Comparison of ENCODE assay signal across 21 cellular contexts in genomic region chr9:128862401-128862851, GRCh38. TPM values are rescaled to one million over a fixed set of nuclear protein-coding genes. Genes with fewer than 3 reads are reported as not detected.
A peak's percentile ranks its signal among the peaks of the same experiment; 100 is the strongest.
DNase-seq lines count a peak whose midpoint lies in the region; ATAC-seq and TF ChIP-seq lines count a peak whose summit lies in the region.
"Had no signal": no experiment of that assay in that cellular context is flagged by ENCODE, and none has a peak within 500 bp of the region (broad histone marks: within the 10 kb centered on the region; RNA-seq: fewer than 3 reads in every experiment).

No MANE protein-coding gene starts in this region.

- TF ChIP-seq CTCF in WTC11 (IDR thresholded peaks at IDR 0.05) (no peak), dorsolateral prefrontal cortex (IDR thresholded peaks at IDR 0.05 in 54 of 56, conservative IDR thresholded peaks at IDR 0.05 in 2 of 56; ENCODE audit: low read depth in 1 of 56, partially characterized antibody in 56 of 56) (no peak), mucosa of descending colon (IDR thresholded peaks at IDR 0.05) (no peak), thyroid gland (IDR thresholded peaks at IDR 0.05) (no peak), mesothelial cell of epicardium (IDR thresholded peaks at IDR 0.05; ENCODE audit: unreplicated experiment) (no peak)

- intact Hi-C loops in dorsolateral prefrontal cortex (cut with DNase I) (loop anchor here (1.0 to 5.0 kb wide), 2 partner anchors 62 to 65 kb away; no protein-coding TSS in a partner anchor), mucosa of descending colon (cut with DNase I, micrococcal nuclease) (loop anchor here (5.0 kb wide), 1 partner anchor 65 kb away; no protein-coding TSS in a partner anchor), thyroid gland (cut with DNase I) (no loop called here)

- H3K4me3 ChIP-seq in dorsolateral prefrontal cortex (no peak overlapping the region), mucosa of descending colon (no peak overlapping the region), thyroid gland (replicated peaks in 1 of 3) (no peak overlapping the region)
- H3K4me3 ChIP-seq: sigmoid colon had no signal

- H3K27me3 Mint-ChIP-seq in WTC11 (ENCODE audit: low read depth) = no peaks in the 10 kb centered on the region
- H3K27me3 Mint-ChIP-seq in mesothelial cell of epicardium (ENCODE audit: low read depth) = no peaks in the 10 kb centered on the region
- H3K27me3 Mint-ChIP-seq: activated B cell treated with CpG ODN at 0.5 μM for 24 hours; stimulated activated naive CD8-positive, alpha-beta T cell treated with anti-CD3 and anti-CD28 coated beads, Interleukin-15, amount 100 ng/mL, for 72 hours had no signal

- H3K36me3 Mint-ChIP-seq in WTC11 (no peaks in the 10 kb centered on the region), mesothelial cell of epicardium (no peaks in the 10 kb centered on the region)
- H3K36me3 Mint-ChIP-seq: immature natural killer cell had no signal

- H3K27me3 ChIP-seq in dorsolateral prefrontal cortex (no peaks in the 10 kb centered on the region), thyroid gland (no peaks in the 10 kb centered on the region)
- H3K27me3 ChIP-seq: BE2C, sigmoid colon had no signal

- CTCF ChIA-PET in WTC11 (lab: Charles Lee) = interaction anchor here (0.7 to 5.1 kb wide), 8 partner anchors 10 to 166 kb away, joined by 3 to 54 read pairs (median 6); partner anchors contain the start of genes ENDOG and SH3GLB2

- H3K4me3 Mint-ChIP-seq in WTC11 (no peak overlapping the region), mesothelial cell of epicardium (no peak overlapping the region)
- H3K4me3 Mint-ChIP-seq: activated B cell treated with CpG ODN at 0.5 μM for 24 hours; activated CD8-positive, alpha-beta T cell treated with anti-CD3 and anti-CD28 coated beads, Interleukin-2, amount 10 ng/mL, durations not matched to agents 7 days and 5 days; immature natural killer cell; stimulated activated naive CD8-positive, alpha-beta T cell treated with anti-CD3 and anti-CD28 coated beads, Interleukin-15, amount 100 ng/mL, for 72 hours had no signal

- TF ChIP-seq POLR2A in thyroid gland (IDR thresholded peaks at IDR 0.05) = no peak

- DNase-seq in WTC11 (ENCODE audit: low spot score) = no peak
- DNase-seq in dorsolateral prefrontal cortex = peak in 1 of 10 donors; percentile 45
- DNase-seq in mucosa of descending colon = peak; percentile 43 to 56 (median 51)
- DNase-seq in thyroid gland = peak; percentile 89 to 94
- no peak for DNase-seq in mesothelial cell of epicardium (ENCODE audit: low spot score in 2 of 2, unreplicated experiment in 2 of 2)
- no peak for DNase-seq in SW480 (ENCODE audit: low spot score)
- DNase-seq: activated B cell treated with CpG ODN at 0.5 μM for 24 hours; activated CD8-positive, alpha-beta T cell treated with anti-CD3 and anti-CD28 coated beads, Interleukin-2, amount 10 ng/mL, durations not matched to agents 7 days and 5 days; activated T-cell treated with anti-CD3 and anti-CD28 coated beads, Interleukin-2, amount 50 U/mL, for 48 hours; BE2C; H7; immature natural killer cell; NCI-H1930; NCI-H446 treated with DMSO at 0.1 percent for 48 hours; SHP77; sigmoid colon; stimulated activated CD4-positive, alpha-beta T cell treated with anti-CD3 and anti-CD28 coated beads, Interleukin-1b, Interleukin-23, amount 100 ng/mL, for 48 hours; stimulated activated naive CD8-positive, alpha-beta T cell treated with anti-CD3 and anti-CD28 coated beads, Interleukin-15, amount 100 ng/mL, for 72 hours; T-helper 1 cell had no signal

- H3K36me3 ChIP-seq in mucosa of descending colon (ENCODE audit: low read depth) (no peaks in the 10 kb centered on the region), thyroid gland (no peaks in the 10 kb centered on the region)
- H3K36me3 ChIP-seq: sigmoid colon had no signal

- H3K4me1 Mint-ChIP-seq in WTC11 = peaks cover 19% of the 10 kb centered on the region; the same call in 1 of the 2 replicates
- H3K4me1 Mint-ChIP-seq in mesothelial cell of epicardium = peaks cover 7% of the 10 kb centered on the region

- ATAC-seq in WTC11 (no peak), mucosa of descending colon (peak; percentile 67), GM21723 (IDR thresholded peaks at IDR 0.05; ENCODE audit: unreplicated experiment) (no peak)
- ATAC-seq: activated CD8-positive, alpha-beta T cell treated with anti-CD3 and anti-CD28 coated beads, Interleukin-2, amount 10 ng/mL, durations not matched to agents 7 days and 5 days; stimulated activated naive CD8-positive, alpha-beta T cell treated with anti-CD3 and anti-CD28 coated beads, Interleukin-15, amount 100 ng/mL, for 72 hours had no signal

- H3K9me3 ChIP-seq in mucosa of descending colon (no peaks in the 10 kb centered on the region), thyroid gland (no peaks in the 10 kb centered on the region)
- H3K9me3 ChIP-seq: BE2C, sigmoid colon had no signal

- POLR2A ChIA-PET in WTC11 (lab: Charles Lee) = interaction anchor here (0.7 kb wide), 1 partner anchor 1038 kb away, joined by 3 read pairs; no protein-coding TSS in a partner anchor

- H3K9me3 Mint-ChIP-seq in WTC11 = no peaks in the 10 kb centered on the region
- no peaks in the 10 kb centered on the region for H3K9me3 Mint-ChIP-seq in mesothelial cell of epicardium
- H3K9me3 Mint-ChIP-seq: activated B cell treated with CpG ODN at 0.5 μM for 24 hours; immature natural killer cell; stimulated activated naive CD8-positive, alpha-beta T cell treated with anti-CD3 and anti-CD28 coated beads, Interleukin-15, amount 100 ng/mL, for 72 hours had no signal

- H3K27ac ChIP-seq in dorsolateral prefrontal cortex (peak overlapping the region in 35 of 59 donors; percentile 22 to 85 (median 69)), thyroid gland (peak overlapping the region; percentile 50 to 78 (median 58))
- H3K27ac ChIP-seq: HL-60, sigmoid colon had no signal

- H3K4me1 ChIP-seq in mucosa of descending colon (ENCODE audit: low read depth) (peaks cover 6% of the 10 kb centered on the region), thyroid gland (peaks cover 32 to 36% of the 10 kb centered on the region in 2 donors)
- H3K4me1 ChIP-seq: BE2C, sigmoid colon had no signal

- H3K27ac Mint-ChIP-seq in WTC11 (peak overlapping the region; percentile 57; the same call in 1 of the 2 replicates), mesothelial cell of epicardium (no peak overlapping the region)
- H3K27ac Mint-ChIP-seq: activated B cell treated with CpG ODN at 0.5 μM for 24 hours had no signal

- 49 to 55% methylated on average over 4 to 6 of the region's 6 CpGs for WGBS in thyroid gland, 2 donors

TF ChIP-seq in WTC11, 78 proteins besides CTCF, POLR2A, EP300 and RAD21:
- no peak for TF ChIP-seq FOXP4 (CRISPR knock-in tag; IDR thresholded peaks at IDR 0.05)
- no peak for TF ChIP-seq GTF2I (CRISPR knock-in tag; conservative IDR thresholded peaks at IDR 0.05)
- TF ChIP-seq E2F5 (CRISPR knock-in tag; IDR thresholded peaks at IDR 0.05) = no peak
- TF ChIP-seq CBFB (CRISPR knock-in tag; IDR thresholded peaks at IDR 0.05; ENCODE audit: low read depth) = no peak
- TF ChIP-seq ZNF232 (CRISPR knock-in tag; IDR thresholded peaks at IDR 0.05) = no peak
- no peak for TF ChIP-seq RORB (CRISPR knock-in tag; IDR thresholded peaks at IDR 0.05)

RNA-seq across cellular contexts. Expression of gene KYAT1, which starts 19.3 kb away (rescaled TPM):
- 31.4 to 34.1 TPM (median 33.0 TPM) in 3 replicates for total RNA-seq in WTC11 (2021)
- total RNA-seq in dorsolateral prefrontal cortex = 10 to 100 TPM; 22.3 to 55.0 (median 36.5) TPM
- 1 to 10 TPM; 1.9 to 6.4 (median 2.9) TPM for total RNA-seq in mucosa of descending colon
- total RNA-seq in thyroid gland = 10 to 100 TPM in 3 of 4 donors, 1 to 10 TPM in 1; 5.8 to 12.6 (median 12.3) TPM
- 6.6 to 9.2 TPM (median 8.0 TPM) in 3 replicates for total RNA-seq in mesothelial cell of epicardium

RNA-seq across cellular contexts. Expression of gene LRRC8A, which starts 19.5 kb away (rescaled TPM):
- total RNA-seq in WTC11 (2021) (63.8 to 83.5 TPM (median 64.5 TPM) in 3 replicates), dorsolateral prefrontal cortex (100 to 1,000 TPM in 48 of 120 experiments, 10 to 100 TPM in 72; 63.8 to 213 (median 95.1) TPM), mucosa of descending colon (10 to 100 TPM; 25.3 to 48.5 (median 25.4) TPM), thyroid gland (10 to 100 TPM; 56.3 to 65.6 (median 61.5) TPM), mesothelial cell of epicardium (33.9 to 35.9 TPM (median 34.6 TPM) in 3 replicates)

RNA-seq across cellular contexts. Expression of gene SPOUT1, which starts 32.8 kb away (rescaled TPM):
- 76.8 to 79.3 TPM (median 77.5 TPM) in 3 replicates for total RNA-seq in WTC11 (2021)
- 10 to 100 TPM; 26.9 to 97.3 (median 42.1) TPM for total RNA-seq in dorsolateral prefrontal cortex
- total RNA-seq in mucosa of descending colon = 10 to 100 TPM; 31.6 to 35.5 (median 31.7) TPM
- 10 to 100 TPM; 16.7 to 38.4 (median 27.4) TPM for total RNA-seq in thyroid gland
- total RNA-seq in mesothelial cell of epicardium = 34.6 to 44.8 TPM (median 38.1 TPM) in 3 replicates

RNA-seq across cellular contexts. Expression of gene ENDOG, which starts 44.1 kb away (rescaled TPM):
- total RNA-seq in WTC11 (2021) = 25.8 to 28.7 TPM (median 25.8 TPM) in 3 replicates
- 10 to 100 TPM; 20.4 to 57.3 (median 35.8) TPM for total RNA-seq in dorsolateral prefrontal cortex
- total RNA-seq in mucosa of descending colon = 10 to 100 TPM; 30.2 to 56.1 (median 37.9) TPM
- total RNA-seq in thyroid gland = 10 to 100 TPM; 15.2 to 74.6 (median 40.1) TPM
- 9.8 to 10.4 TPM (median 10.1 TPM) in 3 replicates for total RNA-seq in mesothelial cell of epicardium

RNA-seq across cellular contexts. Expression of gene PHYHD1, which starts 58.4 kb away (rescaled TPM):
- 14.6 to 21.3 TPM (median 20.0 TPM) in 3 replicates for total RNA-seq in WTC11 (2021)
- 100 to 1,000 TPM in 1 of 120 experiments, 10 to 100 TPM in 118, 1 to 10 TPM in 1; 8.8 to 113 (median 34.2) TPM for total RNA-seq in dorsolateral prefrontal cortex
- 10 to 100 TPM in 1 of 3 donors, 1 to 10 TPM in 2; 2.2 to 19.0 (median 5.2) TPM for total RNA-seq in mucosa of descending colon
- 10 to 100 TPM; 10.1 to 65.3 (median 39.4) TPM for total RNA-seq in thyroid gland
- total RNA-seq in mesothelial cell of epicardium = 22.2 to 25.4 TPM (median 24.3 TPM) in 3 replicates

Comparison
In these comparisons a context has a peak if more than half of its experiments do, and no peak if none do; other contexts are left out.
1. DNase-seq: peak in mucosa of descending colon (3 of 3) and thyroid gland (2 of 2); none in WTC11 (single experiment), mesothelial cell of epicardium (0 of 2) and SW480 (single experiment).